In the genomic region with DNA sequence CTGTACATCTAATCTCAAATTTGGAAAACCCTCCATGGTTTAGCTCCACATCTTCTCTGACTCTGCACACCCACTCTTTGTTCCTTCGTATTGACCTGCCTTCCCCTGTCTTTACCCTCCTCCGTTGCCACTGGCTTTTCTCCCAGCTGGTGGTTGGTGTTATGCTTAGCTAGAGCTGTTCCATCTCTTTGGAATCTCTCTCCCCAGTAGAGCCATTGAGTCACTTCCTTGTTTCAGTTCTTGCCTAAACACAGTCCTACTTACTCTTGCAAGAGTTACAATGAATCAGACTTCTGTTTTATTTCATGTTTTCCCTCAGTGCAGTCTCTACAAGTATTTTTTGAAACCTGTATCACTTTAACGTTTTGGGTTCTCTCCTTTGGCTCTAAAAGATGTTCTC, we compare ENCODE assay signal across 9 cellular contexts.
A peak's percentile ranks its signal among the peaks of the same experiment; 100 is the strongest.
DNase-seq lines count a peak whose midpoint lies in the region; ATAC-seq, FAIRE-seq and TF ChIP-seq lines count a peak whose summit lies in the region.
"Had no signal": no experiment of that assay in that cellular context is flagged by ENCODE, and none has a peak within 500 bp of the region (broad histone marks: within the 10 kb centered on the region; RNA-seq: fewer than 3 reads in every experiment).

No MANE protein-coding gene starts in this region.

- DNase-seq in A549 (ENCODE audit: low read depth in 1 of 2, low spot score in 1 of 2) (peak; percentile 49 to 71), MG63 (peak; percentile 94), dedifferentiated amniotic fluid mesenchymal stem cell (ENCODE audit: extremely low spot score) (peak; percentile 90), lung microvascular endothelial cell (ENCODE audit: low read depth in 2 of 2) (peak; percentile 36 to 95), NCI-H2227 treated with DMSO at 0.1 percent for 48 hours (lab: John Stamatoyannopoulos, UW) (no peak), NCI-H2196 (lab: John Stamatoyannopoulos, UW; ENCODE audit: unreplicated experiment) (no peak)
- no peak for DNase-seq in activated CD4-positive, CD25-positive, alpha-beta regulatory T cell treated with anti-CD3 and anti-CD28 coated beads, Interleukin-2, amount 50 U/mL, for 72 hours
- DNase-seq: activated CD4-positive, alpha-beta T cell treated with anti-CD3 and anti-CD28 coated beads, Interleukin-2, amount 10 ng/mL, durations not matched to agents 24 days and 14 days had no signal

- peak overlapping the region; percentile 45 for H3K4me2 ChIP-seq in A549

- POLR2A ChIA-PET in A549 (lab: Yijun Ruan, JAX), result no interaction called here

- H3K36me3 ChIP-seq in MG63, result peaks cover 4% of the 10 kb centered on the region

- H3K27me3 ChIP-seq in MG63, result no peaks in the 10 kb centered on the region

- CTCF ChIA-PET in A549 (lab: Yijun Ruan, JAX), result interaction anchor here (0.6 kb wide), 1 partner anchor 178 kb away, joined by 4 read pairs; no protein-coding TSS in a partner anchor

- TF ChIP-seq RAD21 in A549 (conservative IDR thresholded peaks at IDR 0.05 in 1 of 2, IDR thresholded peaks at IDR 0.05 in 1 of 2), result 0 out of 5 replicates have a peak, but pooled peaks of 1 of the 2 experiments have one; percentile 21

- H3K4me3 ChIP-seq in A549 (no peak overlapping the region), MG63 (no peak overlapping the region)

- TF ChIP-seq POLR2A in A549 (IDR thresholded peaks at IDR 0.05; ENCODE audit: low read length), result no peak

- FAIRE-seq in A549 (lab: Jason Lieb, UNC), result no peak

- ATAC-seq in A549 (peak; percentile 73 to 75; a peak in 5 of 6 replicates), GM21528 (IDR thresholded peaks at IDR 0.05; ENCODE audit: low FRiP score, unreplicated experiment) (no peak)

- no peak for TF ChIP-seq CTCF in A549 (IDR thresholded peaks at IDR 0.05)

- no peak; a peak in 1 of 5 replicates for TF ChIP-seq EP300 in A549 (IDR thresholded peaks at IDR 0.05)

- 3% methylated on average over 3 of the region's 3 CpGs for WGBS in A549 (ENCODE audit: missing lambda C conversion rate)

- H3K9me3 ChIP-seq in A549, result no peaks in the 10 kb centered on the region
- no peaks in the 10 kb centered on the region for H3K9me3 ChIP-seq in MG63

- H3K27ac ChIP-seq in A549, result peak overlapping the region; percentile 71 to 73

- H3K4me1 ChIP-seq in A549, result peaks cover 47% of the 10 kb centered on the region

TF ChIP-seq in A549, 52 proteins besides CTCF, POLR2A, EP300 and RAD21:
- no peak for TF ChIP-seq CBX8 (IDR thresholded peaks at IDR 0.05)
- TF ChIP-seq CEBPB (IDR thresholded peaks at IDR 0.05), result peak; percentile 51 to 62
- TF ChIP-seq JUNB (IDR thresholded peaks at IDR 0.05), result peak; percentile 58; the same call in 1 of the 2 replicates
- TF ChIP-seq FOSL2 (IDR thresholded peaks at IDR 0.05), result peak; percentile 64
- peak; percentile 77 for TF ChIP-seq FOSL2 (CRISPR knock-in tag; IDR thresholded peaks at IDR 0.05)
- TF ChIP-seq JUN (IDR thresholded peaks at IDR 0.05), result peak in 1 of 2 experiments; percentile 28; a peak in 1 of 5 replicates
- TF ChIP-seq, protein P1, sequence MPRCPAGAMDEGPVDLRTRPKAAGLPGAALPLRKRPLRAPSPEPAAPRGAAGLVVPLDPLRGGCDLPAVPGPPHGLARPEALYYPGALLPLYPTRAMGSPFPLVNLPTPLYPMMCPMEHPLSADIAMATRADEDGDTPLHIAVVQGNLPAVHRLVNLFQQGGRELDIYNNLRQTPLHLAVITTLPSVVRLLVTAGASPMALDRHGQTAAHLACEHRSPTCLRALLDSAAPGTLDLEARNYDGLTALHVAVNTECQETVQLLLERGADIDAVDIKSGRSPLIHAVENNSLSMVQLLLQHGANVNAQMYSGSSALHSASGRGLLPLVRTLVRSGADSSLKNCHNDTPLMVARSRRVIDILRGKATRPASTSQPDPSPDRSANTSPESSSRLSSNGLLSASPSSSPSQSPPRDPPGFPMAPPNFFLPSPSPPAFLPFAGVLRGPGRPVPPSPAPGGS (IDR thresholded peaks at IDR 0.05), result 0 out of 3 replicates have a peak, but pooled peaks have one; percentile 40
- TF ChIP-seq SMC3 (IDR thresholded peaks at IDR 0.05), result peak; percentile 26; the same call in 1 of the 3 replicates
- TF ChIP-seq RCOR1 (IDR thresholded peaks at IDR 0.05; ENCODE audit: low read depth, low read length), result no peak

Comparison
In these comparisons a context has a peak if more than half of its experiments do, and no peak if none do; other contexts are left out.
1. DNase-seq: peak in A549 (2 of 2), MG63 (single experiment), dedifferentiated amniotic fluid mesenchymal stem cell (single experiment) and lung microvascular endothelial cell (2 of 2); none in NCI-H2227 treated with DMSO at 0.1 percent for 48 hours (single experiment), activated CD4-positive, CD25-positive, alpha-beta regulatory T cell treated with anti-CD3 and anti-CD28 coated beads, Interleukin-2, amount 50 U/mL, for 72 hours (single experiment) and NCI-H2196 (single experiment).